Comparison of ENCODE assay signal across 10 cellular contexts in genomic region chr10:3776796-3777571, GRCh38. TPM values are rescaled to one million over a fixed set of nuclear protein-coding genes. Genes with fewer than 3 reads are reported as not detected.
DNase-seq lines count a peak whose midpoint lies in the region; ATAC-seq and TF ChIP-seq lines count a peak whose summit lies in the region.
"Had no signal": no experiment of that assay in that cellular context is flagged by ENCODE, and none has a peak within 500 bp of the region (broad histone marks: within the 10 kb centered on the region; RNA-seq: fewer than 3 reads in every experiment).

No MANE protein-coding gene starts in this region.

- H3K27ac ChIP-seq in VCaP = peak overlapping the region; percentile 47
- H3K27ac ChIP-seq: 22Rv1, SK-N-MC had no signal

- no peak for TF ChIP-seq CTCF in VCaP (conservative IDR thresholded peaks at IDR 0.05)

- peak; percentile 23 for DNase-seq in DMS153 (lab: John Stamatoyannopoulos, UW)
- DNase-seq in DMS153 treated with DMSO at 0.1 percent for 48 hours (lab: John Stamatoyannopoulos, UW; ENCODE audit: unreplicated experiment) = no peak
- peak; percentile 45 to 73 for DNase-seq in dermis microvascular lymphatic vessel endothelial cell (ENCODE audit: low read depth in 2 of 2)
- DNase-seq in myocyte (ENCODE audit: low read depth) = peak; percentile 91
- DNase-seq in NCI-H187 treated with DMSO at 0.1 percent for 48 hours (lab: John Stamatoyannopoulos, UW) = no peak

- ATAC-seq in HG02938 (IDR thresholded peaks at IDR 0.05; ENCODE audit: unreplicated experiment) (no peak), HG03139 (IDR thresholded peaks at IDR 0.05; ENCODE audit: unreplicated experiment) (no peak)

RNA-seq across cellular contexts. Expression of gene KLF6, which starts 8.0 kb away (rescaled TPM):
- total RNA-seq in dermis microvascular lymphatic vessel endothelial cell (86.0 and 123 TPM in 2 replicates), myocyte (14.6 and 14.9 TPM in 2 replicates)
- polyA plus RNA-seq in myocyte (2012) = 39.6 TPM

Comparison
In these comparisons a context has a peak if more than half of its experiments do, and no peak if none do; other contexts are left out.
1. DNase-seq: peak in DMS153 (single experiment), dermis microvascular lymphatic vessel endothelial cell (2 of 2) and myocyte (single experiment); none in DMS153 treated with DMSO at 0.1 percent for 48 hours (single experiment) and NCI-H187 treated with DMSO at 0.1 percent for 48 hours (single experiment).